In genomic region chr9:19379697-19380046, GRCh38 we compare ENCODE assay signal across 8 cellular contexts. TPM values are rescaled to one million over a fixed set of nuclear protein-coding genes. Genes with fewer than 3 reads are reported as not detected.
A peak's percentile ranks its signal among the peaks of the same experiment; 100 is the strongest.
DNase-seq lines count a peak whose midpoint lies in the region; ATAC-seq, FAIRE-seq and TF ChIP-seq lines count a peak whose summit lies in the region.

No MANE protein-coding gene starts in this region.

- intact Hi-C loops in left ventricle myocardium superior (cut with micrococcal nuclease): loop anchor here (2.0 kb wide), 1 partner anchor 77 kb away; no protein-coding TSS in a partner anchor

- no peak for TF ChIP-seq CTCF in GM12865 (IDR thresholded peaks at IDR 0.05; ENCODE audit: insufficient read depth, low read depth, low read length, missing control alignments)

- peak overlapping the region; percentile 100 for H3K27ac Mint-ChIP-seq in activated naive CD4-positive, alpha-beta T cell treated with anti-CD3 and anti-CD28 coated beads, Interleukin-2, amount 50 U/mL, for 72 hours

- no peak for TF ChIP-seq POLR2A in GM12892 (IDR thresholded peaks at IDR 0.05; ENCODE audit: low read depth, low read length)

- DNase-seq in GM12865 (ENCODE audit: low read depth) (peak; percentile 54), left ventricle myocardium superior (no peak), skeletal muscle cell (ENCODE audit: low read depth) (no peak), GM12892 (ENCODE audit: insufficient read length) (no peak), medulla oblongata (ENCODE audit: extremely low spot score) (no peak)
- DNase-seq in activated naive CD4-positive, alpha-beta T cell treated with anti-CD3 and anti-CD28 coated beads, Interleukin-2, amount 50 U/mL, for 72 hours (ENCODE audit: low spot score in 2 of 2): no peak

- no peak for FAIRE-seq in GM12892 (lab: Jason Lieb, UNC)

- H3K4me3 ChIP-seq in GM12865 (ENCODE audit: low read depth, low read length): peak overlapping the region; percentile 99
- H3K4me3 ChIP-seq in skeletal muscle cell (ENCODE audit: low read depth, low read length): peak overlapping the region; percentile 86

- H3K9me3 ChIP-seq in KOPT-K1 (ENCODE audit: insufficient read depth, low read length, poor library complexity, severe bottlenecking): no peaks in the 10 kb centered on the region

- no peaks in the 10 kb centered on the region for H3K9me3 Mint-ChIP-seq in activated naive CD4-positive, alpha-beta T cell treated with anti-CD3 and anti-CD28 coated beads, Interleukin-2, amount 50 U/mL, for 72 hours

- ATAC-seq in GM21717 (IDR thresholded peaks at IDR 0.05; ENCODE audit: unreplicated experiment): peak; percentile 46
- ATAC-seq in activated naive CD4-positive, alpha-beta T cell treated with anti-CD3 and anti-CD28 coated beads, Interleukin-2, amount 50 U/mL, for 72 hours: peak; percentile 36 to 44
- peak; percentile 64 for ATAC-seq in left ventricle myocardium superior

- peak overlapping the region; percentile 85 for H3K27ac ChIP-seq in KOPT-K1 (ENCODE audit: low read depth, low read length, poor library complexity, severe bottlenecking)

- peaks cover 54 to 66% of the 10 kb centered on the region in 2 donors for H3K36me3 Mint-ChIP-seq in activated naive CD4-positive, alpha-beta T cell treated with anti-CD3 and anti-CD28 coated beads, Interleukin-2, amount 50 U/mL, for 72 hours

- H3K36me3 ChIP-seq in KOPT-K1 (ENCODE audit: insufficient read depth, low read length): peaks cover 50% of the 10 kb centered on the region

RNA-seq across cellular contexts. Expression of gene RPS6, which starts 0.4 kb away (rescaled TPM):
- 1,000 to 10,000 TPM; 2,954 to 3,448 TPM for total RNA-seq in activated naive CD4-positive, alpha-beta T cell treated with anti-CD3 and anti-CD28 coated beads, Interleukin-2, amount 50 U/mL, for 72 hours
- 884 TPM for total RNA-seq in left ventricle myocardium superior
- polyA plus RNA-seq in GM12892 (2012; ENCODE audit: missing spikeins): 6,811 TPM

RNA-seq across cellular contexts. Expression of gene ACER2, which starts 29.1 kb away (rescaled TPM):
- 1 to 10 TPM; 1.2 to 4.3 TPM for total RNA-seq in activated naive CD4-positive, alpha-beta T cell treated with anti-CD3 and anti-CD28 coated beads, Interleukin-2, amount 50 U/mL, for 72 hours
- total RNA-seq in left ventricle myocardium superior: 3.4 TPM
- 3.1 TPM for polyA plus RNA-seq in GM12892 (2012; ENCODE audit: missing spikeins)
